Comparison of ENCODE assay signal across 9 cellular contexts in genomic region chr17:27384261-27384701, GRCh38.
DNase-seq lines count a peak whose midpoint lies in the region; FAIRE-seq and TF ChIP-seq lines count a peak whose summit lies in the region.
"Had no signal": no experiment of that assay in that cellular context is flagged by ENCODE, and none has a peak within 500 bp of the region (broad histone marks: within the 10 kb centered on the region; RNA-seq: fewer than 3 reads in every experiment).

No MANE protein-coding gene starts in this region.

- H3K36me3 ChIP-seq in bronchial epithelial cell (ENCODE audit: control insufficient read depth, insufficient read depth, low read length) = no peaks in the 10 kb centered on the region
- no peaks in the 10 kb centered on the region for H3K36me3 ChIP-seq in kidney (ENCODE audit: control insufficient read depth in 1 of 2, insufficient read depth in 2 of 2, low read length in 2 of 2)
- no peaks in the 10 kb centered on the region for H3K36me3 ChIP-seq in uterus
- H3K36me3 ChIP-seq: BLaER1 had no signal

- intact Hi-C loops in kidney (cut with DNase I) (loop anchor here (10.0 kb wide), 1 partner anchor 71 kb away; the partner anchor contains the start of gene KSR1), uterus (cut with DNase I; ENCODE audit: low total_unique reads) (no loop called here)

- FAIRE-seq in bronchial epithelial cell (lab: Jason Lieb, UNC) (peak; percentile 96), kidney (lab: Jason Lieb, UNC) (no peak), GM12891 (lab: Jason Lieb, UNC) (no peak)

- no peak overlapping the region for H3K9ac ChIP-seq in kidney (ENCODE audit: low read length in 2 of 2)
- H3K9ac ChIP-seq: BLaER1 had no signal

- no peak overlapping the region for H3K4me3 ChIP-seq in bronchial epithelial cell (ENCODE audit: low read depth, low read length)
- no peak overlapping the region for H3K4me3 ChIP-seq in kidney (ENCODE audit: low read length in 2 of 2)
- H3K4me3 ChIP-seq in uterus = no peak overlapping the region
- H3K4me3 ChIP-seq: BLaER1 had no signal

- TF ChIP-seq CTCF in bronchial epithelial cell (IDR thresholded peaks at IDR 0.05; ENCODE audit: insufficient read depth, low read length, severe bottlenecking) (no peak), kidney (IDR thresholded peaks at IDR 0.05; ENCODE audit: borderline replicate concordance, extremely low read depth, insufficient read depth) (peak; percentile 4), uterus (IDR thresholded peaks at IDR 0.05) (no peak)

- no peaks in the 10 kb centered on the region for H3K27me3 ChIP-seq in bronchial epithelial cell (ENCODE audit: control insufficient read depth, insufficient read depth, low read length)
- no peaks in the 10 kb centered on the region for H3K27me3 ChIP-seq in uterus
- H3K27me3 ChIP-seq: BLaER1 had no signal

- peak; percentile 44 for DNase-seq in NCI-H2196 (lab: John Stamatoyannopoulos, UW; ENCODE audit: unreplicated experiment)
- no peak for DNase-seq in NCI-H2196 treated with DMSO at 0.1 percent for 48 hours (lab: John Stamatoyannopoulos, UW; ENCODE audit: unreplicated experiment)
- peak; percentile 97 for DNase-seq in bronchial epithelial cell (ENCODE audit: low read depth)
- DNase-seq in kidney = no peak
- DNase-seq in uterus = peak; percentile 60 to 62
- no peak for DNase-seq in activated gamma-delta T cell treated with Interleukin-2 at 50 U/mL for 16 hours
- no peak for DNase-seq in SW480 (ENCODE audit: low spot score)
- no peak for DNase-seq in GM12891 (ENCODE audit: insufficient read length, low spot score)

- H3K4me1 ChIP-seq in kidney (ENCODE audit: control insufficient read depth in 1 of 2, insufficient read depth in 1 of 2, low read depth in 1 of 2, low read length in 2 of 2) (peaks cover 7 to 13% of the 10 kb centered on the region in 2 donors), uterus (peaks cover 3 to 5% of the 10 kb centered on the region in 2 donors)

- TF ChIP-seq POLR2A in uterus (IDR thresholded peaks at IDR 0.05) (no peak), GM12891 (IDR thresholded peaks at IDR 0.05; ENCODE audit: low read depth, low read length) (no peak)

- H3K27ac ChIP-seq in kidney (ENCODE audit: low read depth in 2 of 2, low read length in 2 of 2) (no peak overlapping the region), uterus (peak overlapping the region; percentile 63 to 68)
- H3K27ac ChIP-seq: BLaER1 had no signal

- H3K9me3 ChIP-seq in kidney (ENCODE audit: control insufficient read depth in 1 of 2, low read length in 2 of 2) (no peaks in the 10 kb centered on the region), uterus (no peaks in the 10 kb centered on the region)
- H3K9me3 ChIP-seq: BLaER1 had no signal

TF ChIP-seq in GM12891, 5 proteins besides CTCF, POLR2A, EP300 and RAD21:
- TF ChIP-seq POU2F2 (IDR thresholded peaks at IDR 0.05; ENCODE audit: low read depth, low read length) = no peak
- no peak for TF ChIP-seq SPI1 (IDR thresholded peaks at IDR 0.05; ENCODE audit: low read depth, low read length)
- no peak for TF ChIP-seq TAF1 (IDR thresholded peaks at IDR 0.05; ENCODE audit: low read depth, low read length)
- TF ChIP-seq POLR2AphosphoS5 (IDR thresholded peaks at IDR 0.05; ENCODE audit: low read depth, low read length) = no peak
- TF ChIP-seq PAX5 (IDR thresholded peaks at IDR 0.05; ENCODE audit: insufficient read depth, low read length, severe bottlenecking) = no peak
TF ChIP-seq in GM12891: peak in this region for 0.

Comparison
In these comparisons a context has a peak if more than half of its experiments do, and no peak if none do; other contexts are left out.
1. DNase-seq: peak in NCI-H2196 (single experiment), bronchial epithelial cell (single experiment) and uterus (2 of 2); none in NCI-H2196 treated with DMSO at 0.1 percent for 48 hours (single experiment), kidney (single experiment), activated gamma-delta T cell treated with Interleukin-2 at 50 U/mL for 16 hours (single experiment), SW480 (single experiment) and GM12891 (single experiment).
2. H3K27ac ChIP-seq: peak in uterus (2 of 2); none in kidney (0 of 2).